In the genomic region with DNA sequence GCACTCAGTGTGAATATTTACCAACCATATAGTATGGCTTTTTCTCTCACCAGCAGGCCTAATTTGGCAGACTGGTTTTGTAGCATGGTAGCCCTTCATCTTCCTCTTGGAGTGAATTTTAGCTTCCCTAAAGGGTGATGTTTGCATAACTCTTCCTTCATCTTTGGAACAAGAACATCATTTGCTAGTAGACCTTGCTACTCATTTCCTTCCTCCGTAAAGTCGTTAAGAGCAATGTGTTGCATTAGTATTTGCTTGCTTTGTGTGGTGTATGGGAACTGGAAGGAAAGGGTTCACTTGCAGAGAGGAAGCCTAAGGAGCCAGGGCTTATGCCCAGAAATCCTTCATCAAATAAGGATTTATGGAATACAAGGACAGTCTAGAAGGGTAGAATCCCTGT, we compare ENCODE assay signal across 3 cellular contexts.
TF ChIP-seq lines count a peak whose summit lies in the region.

No MANE protein-coding gene starts in this region.

TF ChIP-seq in SK-N-SH, 30 proteins besides CTCF, POLR2A, EP300 and RAD21 (continued from another document):
- TF ChIP-seq TAF1 (IDR thresholded peaks at IDR 0.05; ENCODE audit: borderline replicate concordance, low read depth, low read length) (no peak), RCOR1 (IDR thresholded peaks at IDR 0.05; ENCODE audit: low read length) (no peak), PBX3 (IDR thresholded peaks at IDR 0.05) (no peak), ELF1 (IDR thresholded peaks at IDR 0.05) (no peak), MXI1 (IDR thresholded peaks at IDR 0.05; ENCODE audit: low read depth, low read length) (no peak), SMC3 (IDR thresholded peaks at IDR 0.05; ENCODE audit: low read depth, low read length) (no peak), EZH2phosphoT487 (IDR thresholded peaks at IDR 0.05; ENCODE audit: borderline replicate concordance, low read depth) (no peak), GATA2 (CRISPR knock-in tag; IDR thresholded peaks at IDR 0.05) (no peak), TCF12 (IDR thresholded peaks at IDR 0.05) (no peak), RXRA (IDR thresholded peaks at IDR 0.05; ENCODE audit: borderline replicate concordance, low read depth) (no peak)
- TF ChIP-seq, protein P1, sequence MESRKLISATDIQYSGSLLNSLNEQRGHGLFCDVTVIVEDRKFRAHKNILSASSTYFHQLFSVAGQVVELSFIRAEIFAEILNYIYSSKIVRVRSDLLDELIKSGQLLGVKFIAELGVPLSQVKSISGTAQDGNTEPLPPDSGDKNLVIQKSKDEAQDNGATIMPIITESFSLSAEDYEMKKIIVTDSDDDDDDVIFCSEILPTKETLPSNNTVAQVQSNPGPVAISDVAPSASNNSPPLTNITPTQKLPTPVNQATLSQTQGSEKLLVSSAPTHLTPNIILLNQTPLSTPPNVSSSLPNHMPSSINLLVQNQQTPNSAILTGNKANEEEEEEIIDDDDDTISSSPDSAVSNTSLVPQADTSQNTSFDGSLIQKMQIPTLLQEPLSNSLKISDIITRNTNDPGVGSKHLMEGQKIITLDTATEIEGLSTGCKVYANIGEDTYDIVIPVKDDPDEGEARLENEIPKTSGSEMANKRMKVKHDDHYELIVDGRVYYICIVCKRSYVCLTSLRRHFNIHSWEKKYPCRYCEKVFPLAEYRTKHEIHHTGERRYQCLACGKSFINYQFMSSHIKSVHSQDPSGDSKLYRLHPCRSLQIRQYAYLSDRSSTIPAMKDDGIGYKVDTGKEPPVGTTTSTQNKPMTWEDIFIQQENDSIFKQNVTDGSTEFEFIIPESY (IDR thresholded peaks at IDR 0.05; ENCODE audit: borderline replicate concordance, low read depth): no peak

TF ChIP-seq in SK-N-SH treated with all-trans-retinoic acid at 6 μM for 48 hours, 23 proteins besides CTCF, POLR2A, EP300 and RAD21 (continued from another document):
- no peak for TF ChIP-seq CSRNP3 (CRISPR knock-in tag; IDR thresholded peaks at IDR 0.05)
- no peak for TF ChIP-seq ISL1 (CRISPR knock-in tag; IDR thresholded peaks at IDR 0.05)
- no peak for TF ChIP-seq OSR1 (CRISPR knock-in tag; IDR thresholded peaks at IDR 0.05)
- no peak for TF ChIP-seq ZNF70 (CRISPR knock-in tag; IDR thresholded peaks at IDR 0.05)
- no peak for TF ChIP-seq CSDC2 (CRISPR knock-in tag; IDR thresholded peaks at IDR 0.05)
- no peak for TF ChIP-seq TCF4 (CRISPR knock-in tag; IDR thresholded peaks at IDR 0.05; ENCODE audit: borderline replicate concordance)
- TF ChIP-seq TOX (CRISPR knock-in tag; IDR thresholded peaks at IDR 0.05; ENCODE audit: borderline replicate concordance): no peak
- TF ChIP-seq GLIS3 (CRISPR knock-in tag; IDR thresholded peaks at IDR 0.05): no peak
TF ChIP-seq in SK-N-SH treated with all-trans-retinoic acid at 6 μM for 48 hours: peak in this region for 0.

TF ChIP-seq in endothelial cell of umbilical vein, 7 proteins besides CTCF, POLR2A, EP300 and RAD21 (continued from another document):
- TF ChIP-seq MAX (IDR thresholded peaks at IDR 0.05; ENCODE audit: insufficient read depth, insufficient read length): no peak
